In genomic region chr21:36791150-36791549, GRCh38 we compare ENCODE assay signal across 18 cellular contexts.
DNase-seq lines count a peak whose midpoint lies in the region; ATAC-seq and TF ChIP-seq lines count a peak whose summit lies in the region.
"Had no signal": no experiment of that assay in that cellular context is flagged by ENCODE, and none has a peak within 500 bp of the region (broad histone marks: within the 10 kb centered on the region; RNA-seq: fewer than 3 reads in every experiment).

No MANE protein-coding gene starts in this region.

- H3K27me3 ChIP-seq in breast epithelium (no peaks in the 10 kb centered on the region), MM.1S (replicated peaks; ENCODE audit: insufficient read depth, low read length) (no peaks in the 10 kb centered on the region)

- no peak overlapping the region for H3K9ac ChIP-seq in MM.1S (ENCODE audit: low read length)

- no peaks in the 10 kb centered on the region for H3K4me1 ChIP-seq in breast epithelium
- H3K4me1 ChIP-seq in MM.1S (ENCODE audit: low read length): no peaks in the 10 kb centered on the region

- CTCF ChIA-PET in MCF 10A (lab: Yijun Ruan, JAX): interaction anchor here (1.0 kb wide), 1 partner anchor 126 kb away, joined by 4 read pairs; no protein-coding TSS in a partner anchor

- no peak for TF ChIP-seq POLR2A in breast epithelium (IDR thresholded peaks at IDR 0.05)

- H3K4me3 Mint-ChIP-seq in MCF 10A (ENCODE audit: unreplicated experiment): no peak overlapping the region
- no peak overlapping the region for H3K4me3 Mint-ChIP-seq in chondrocyte (ENCODE audit: unreplicated experiment)
- H3K4me3 Mint-ChIP-seq in mesothelial cell of epicardium: no peak overlapping the region
- H3K4me3 Mint-ChIP-seq: B cell; CD4-positive, CD25-positive, alpha-beta regulatory T cell; IgD-negative memory B cell had no signal

- H3K27ac ChIP-seq in breast epithelium (peak overlapping the region; percentile 63 to 81), MM.1S (ENCODE audit: low read length) (no peak overlapping the region)

- POLR2A ChIA-PET in MCF 10A (lab: Yijun Ruan, JAX): no interaction called here

- TF ChIP-seq CTCF in breast epithelium (IDR thresholded peaks at IDR 0.05) (no peak), MCF 10A (IDR thresholded peaks at IDR 0.05; ENCODE audit: unreplicated experiment) (no peak), chondrocyte (IDR thresholded peaks at IDR 0.05) (no peak), mesothelial cell of epicardium (IDR thresholded peaks at IDR 0.05; ENCODE audit: unreplicated experiment) (no peak), MM.1S (IDR thresholded peaks at IDR 0.05; ENCODE audit: low read length) (no peak)

- no peaks in the 10 kb centered on the region for H3K9me2 ChIP-seq in MM.1S (replicated peaks; ENCODE audit: insufficient read depth, low read length)

- H3K9me3 Mint-ChIP-seq in MCF 10A (ENCODE audit: unreplicated experiment): peaks cover 7% of the 10 kb centered on the region
- peaks cover 7% of the 10 kb centered on the region for H3K9me3 Mint-ChIP-seq in chondrocyte (ENCODE audit: low read depth)
- peaks cover 8% of the 10 kb centered on the region for H3K9me3 Mint-ChIP-seq in mesothelial cell of epicardium

- BruUV-seq in MCF 10A (replicated peaks; lab: Mats Ljungman, UMichigan): no TSS peak

- no peak overlapping the region for H3K4me2 ChIP-seq in MM.1S (ENCODE audit: low read depth, low read length)

- H3K4me1 Mint-ChIP-seq in MCF 10A (ENCODE audit: insufficient read depth, unreplicated experiment) (peaks cover 14% of the 10 kb centered on the region), chondrocyte (ENCODE audit: low read depth) (peaks cover 6% of the 10 kb centered on the region), mesothelial cell of epicardium (peaks cover 21% of the 10 kb centered on the region)
- H3K4me1 Mint-ChIP-seq: B cell had no signal

- no peaks in the 10 kb centered on the region for H3F3A ChIP-seq in MM.1S (ENCODE audit: insufficient read depth, low read length)

- H3K79me2 ChIP-seq in MM.1S (ENCODE audit: low read length): no peaks in the 10 kb centered on the region

- ATAC-seq in HG03354 (IDR thresholded peaks at IDR 0.05; ENCODE audit: poor library complexity, severe bottlenecking, unreplicated experiment): no peak

- peaks cover 0 to 6% of the 10 kb centered on the region in 2 donors for H3K9me3 ChIP-seq in breast epithelium
- H3K9me3 ChIP-seq in MM.1S (replicated peaks; ENCODE audit: insufficient read depth, low read length): no peaks in the 10 kb centered on the region

- no peak for DNase-seq in breast epithelium (ENCODE audit: low spot score in 2 of 2)
- no peak for DNase-seq in MCF 10A (ENCODE audit: unreplicated experiment)
- no peak for DNase-seq in chondrocyte (ENCODE audit: low spot score)
- DNase-seq in mesothelial cell of epicardium (ENCODE audit: low spot score in 2 of 2, unreplicated experiment in 2 of 2): no peak
- no peak for DNase-seq in MM.1S
- no peak for DNase-seq in cerebellar nuclear complex (lab: John Stamatoyannopoulos, UW)
- DNase-seq in ureter (ENCODE audit: low spot score): no peak
- DNase-seq: CD4-positive, CD25-positive, alpha-beta regulatory T cell; COR-L47; DMS 273 treated with DMSO at 0.1 percent for 48 hours; GDM1; NCI-H2081; NCI-H510A; NCI-H748 treated with DMSO at 0.1 percent for 48 hours; SHP77 had no signal

- no peaks in the 10 kb centered on the region for H3K36me3 ChIP-seq in breast epithelium
- H3K36me3 ChIP-seq in MM.1S (replicated peaks; ENCODE audit: insufficient read depth, low read length): no peaks in the 10 kb centered on the region

- no peaks in the 10 kb centered on the region for H4K20me1 ChIP-seq in MM.1S (ENCODE audit: insufficient read depth, low read length)

- H3K27me3 Mint-ChIP-seq in MCF 10A (ENCODE audit: insufficient read depth, unreplicated experiment) (no peaks in the 10 kb centered on the region), chondrocyte (ENCODE audit: low read depth) (no peaks in the 10 kb centered on the region), mesothelial cell of epicardium (ENCODE audit: low read depth) (no peaks in the 10 kb centered on the region)
- H3K27me3 Mint-ChIP-seq: B cell; CD4-positive, CD25-positive, alpha-beta regulatory T cell; IgD-negative memory B cell had no signal

- intact Hi-C loops in breast epithelium (cut with DNase I; ENCODE audit: low total_unique reads): no loop called here
- intact Hi-C loops in MCF 10A (cut with micrococcal nuclease): no loop called here

- H3K27ac Mint-ChIP-seq in MCF 10A (ENCODE audit: low read depth, unreplicated experiment) (no peak overlapping the region), chondrocyte (ENCODE audit: unreplicated experiment) (peak overlapping the region; percentile 12), mesothelial cell of epicardium (peak overlapping the region; percentile 2)
- H3K27ac Mint-ChIP-seq: B cell; CD4-positive, CD25-positive, alpha-beta regulatory T cell had no signal

- peak overlapping the region in 2 of 3 donors; percentile 36 to 49 for H3K4me3 ChIP-seq in breast epithelium
- no peak overlapping the region for H3K4me3 ChIP-seq in MM.1S (ENCODE audit: low read length)

- no peaks in the 10 kb centered on the region for H3K36me3 Mint-ChIP-seq in MCF 10A (ENCODE audit: insufficient read depth, unreplicated experiment)
- H3K36me3 Mint-ChIP-seq in chondrocyte (ENCODE audit: low read depth): peaks cover 4% of the 10 kb centered on the region
- H3K36me3 Mint-ChIP-seq in mesothelial cell of epicardium: peaks cover 5% of the 10 kb centered on the region

- H2AFZ ChIP-seq in MM.1S (ENCODE audit: low read length): no peak overlapping the region
